In the genomic region with DNA sequence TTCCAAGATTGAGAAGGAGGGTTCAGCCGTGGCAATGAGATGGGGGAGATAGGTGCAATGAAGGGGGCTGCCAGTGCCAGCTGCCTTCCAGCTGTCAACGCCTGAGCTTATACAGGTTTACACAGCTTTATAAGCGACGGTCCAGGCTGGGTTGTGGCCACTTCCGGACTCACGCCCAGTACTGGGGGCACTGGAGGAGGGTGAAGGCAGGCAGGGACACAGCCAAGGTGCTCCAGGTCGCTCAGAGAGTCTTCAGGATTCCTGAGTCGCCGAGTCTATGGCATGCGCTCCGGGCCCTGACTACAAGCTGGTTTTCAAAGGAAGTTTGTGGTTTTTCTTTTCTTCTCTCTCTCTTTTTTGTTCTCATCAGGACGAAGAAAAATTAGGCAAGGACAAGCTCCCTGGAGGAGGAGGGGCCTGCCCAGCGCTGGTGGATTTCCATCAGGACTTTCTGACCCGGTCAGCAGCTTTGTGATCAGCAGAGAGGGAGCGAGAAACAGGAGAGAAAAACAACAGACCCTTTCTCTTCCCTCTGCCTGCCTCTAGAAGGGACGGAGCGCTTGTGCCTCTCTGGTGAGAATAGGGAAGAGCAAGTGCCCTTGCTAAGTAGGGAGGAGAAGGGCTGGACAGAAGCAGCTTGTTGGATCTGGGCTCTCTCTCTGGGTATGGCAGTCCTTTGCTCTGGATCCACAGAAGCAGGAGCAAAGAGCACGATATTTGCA, we compare ENCODE assay signal across 1 cellular context.
TF ChIP-seq lines count a peak whose summit lies in the region.

MINDY1 (minus strand) TSS at position 572 of the 722 bp plus-strand sequence. CDS start 4,285 bp downstream, outside the sequence.

TF ChIP-seq in GM12878, 131 proteins besides CTCF, POLR2A, EP300 and RAD21 (continued from another document and continues in another):
- TF ChIP-seq, protein P1, sequence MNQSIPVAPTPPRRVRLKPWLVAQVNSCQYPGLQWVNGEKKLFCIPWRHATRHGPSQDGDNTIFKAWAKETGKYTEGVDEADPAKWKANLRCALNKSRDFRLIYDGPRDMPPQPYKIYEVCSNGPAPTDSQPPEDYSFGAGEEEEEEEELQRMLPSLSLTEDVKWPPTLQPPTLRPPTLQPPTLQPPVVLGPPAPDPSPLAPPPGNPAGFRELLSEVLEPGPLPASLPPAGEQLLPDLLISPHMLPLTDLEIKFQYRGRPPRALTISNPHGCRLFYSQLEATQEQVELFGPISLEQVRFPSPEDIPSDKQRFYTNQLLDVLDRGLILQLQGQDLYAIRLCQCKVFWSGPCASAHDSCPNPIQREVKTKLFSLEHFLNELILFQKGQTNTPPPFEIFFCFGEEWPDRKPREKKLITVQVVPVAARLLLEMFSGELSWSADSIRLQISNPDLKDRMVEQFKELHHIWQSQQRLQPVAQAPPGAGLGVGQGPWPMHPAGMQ (IDR thresholded peaks at IDR 0.05; ENCODE audit: borderline replicate concordance): no peak
- no peak for TF ChIP-seq SMC3 (IDR thresholded peaks at IDR 0.05; ENCODE audit: borderline replicate concordance, low read length)
- TF ChIP-seq TCF12 (IDR thresholded peaks at IDR 0.05; ENCODE audit: low read depth, low read length): 0 out of 2 replicates have a peak, but pooled peaks have one; percentile 26
- no peak for TF ChIP-seq KAT2A (conservative IDR thresholded peaks at IDR 0.05; ENCODE audit: control insufficient read depth, low read depth, low read length)
- TF ChIP-seq SPI1 (IDR thresholded peaks at IDR 0.05; ENCODE audit: borderline replicate concordance, insufficient read depth, low read depth, low read length): peak; percentile 24; the same call in 1 of the 2 replicates
- TF ChIP-seq POLR2AphosphoS2 (IDR thresholded peaks at IDR 0.05; ENCODE audit: low read depth, low read length): no peak
- no peak for TF ChIP-seq IRF4 (IDR thresholded peaks at IDR 0.05; ENCODE audit: low read depth, low read length)
- peak; percentile 63 for TF ChIP-seq IKZF1 (conservative IDR thresholded peaks at IDR 0.05)
- TF ChIP-seq HCFC1 (IDR thresholded peaks at IDR 0.05; ENCODE audit: low read length): no peak
- no peak for TF ChIP-seq YY1 (IDR thresholded peaks at IDR 0.05; ENCODE audit: low read depth, low read length)
- no peak for TF ChIP-seq ATF3 (IDR thresholded peaks at IDR 0.05; ENCODE audit: borderline replicate concordance, extremely low read depth, low read depth, low read length)
- no peak for TF ChIP-seq RCOR1 (conservative IDR thresholded peaks at IDR 0.05; ENCODE audit: low read depth, low read length)
- no peak for TF ChIP-seq SMARCA5 (IDR thresholded peaks at IDR 0.05)
- TF ChIP-seq JUND (IDR thresholded peaks at IDR 0.05; ENCODE audit: low read depth, low read length): no peak
- no peak for TF ChIP-seq SREBF1 (IDR thresholded peaks at IDR 0.05; ENCODE audit: low read length)
- no peak for TF ChIP-seq PML (IDR thresholded peaks at IDR 0.05; ENCODE audit: low read length)
- 0 out of 2 replicates have a peak, but pooled peaks have one; percentile 61 for TF ChIP-seq ZNF207 (IDR thresholded peaks at IDR 0.05; ENCODE audit: borderline replicate concordance)
- TF ChIP-seq, protein P2, sequence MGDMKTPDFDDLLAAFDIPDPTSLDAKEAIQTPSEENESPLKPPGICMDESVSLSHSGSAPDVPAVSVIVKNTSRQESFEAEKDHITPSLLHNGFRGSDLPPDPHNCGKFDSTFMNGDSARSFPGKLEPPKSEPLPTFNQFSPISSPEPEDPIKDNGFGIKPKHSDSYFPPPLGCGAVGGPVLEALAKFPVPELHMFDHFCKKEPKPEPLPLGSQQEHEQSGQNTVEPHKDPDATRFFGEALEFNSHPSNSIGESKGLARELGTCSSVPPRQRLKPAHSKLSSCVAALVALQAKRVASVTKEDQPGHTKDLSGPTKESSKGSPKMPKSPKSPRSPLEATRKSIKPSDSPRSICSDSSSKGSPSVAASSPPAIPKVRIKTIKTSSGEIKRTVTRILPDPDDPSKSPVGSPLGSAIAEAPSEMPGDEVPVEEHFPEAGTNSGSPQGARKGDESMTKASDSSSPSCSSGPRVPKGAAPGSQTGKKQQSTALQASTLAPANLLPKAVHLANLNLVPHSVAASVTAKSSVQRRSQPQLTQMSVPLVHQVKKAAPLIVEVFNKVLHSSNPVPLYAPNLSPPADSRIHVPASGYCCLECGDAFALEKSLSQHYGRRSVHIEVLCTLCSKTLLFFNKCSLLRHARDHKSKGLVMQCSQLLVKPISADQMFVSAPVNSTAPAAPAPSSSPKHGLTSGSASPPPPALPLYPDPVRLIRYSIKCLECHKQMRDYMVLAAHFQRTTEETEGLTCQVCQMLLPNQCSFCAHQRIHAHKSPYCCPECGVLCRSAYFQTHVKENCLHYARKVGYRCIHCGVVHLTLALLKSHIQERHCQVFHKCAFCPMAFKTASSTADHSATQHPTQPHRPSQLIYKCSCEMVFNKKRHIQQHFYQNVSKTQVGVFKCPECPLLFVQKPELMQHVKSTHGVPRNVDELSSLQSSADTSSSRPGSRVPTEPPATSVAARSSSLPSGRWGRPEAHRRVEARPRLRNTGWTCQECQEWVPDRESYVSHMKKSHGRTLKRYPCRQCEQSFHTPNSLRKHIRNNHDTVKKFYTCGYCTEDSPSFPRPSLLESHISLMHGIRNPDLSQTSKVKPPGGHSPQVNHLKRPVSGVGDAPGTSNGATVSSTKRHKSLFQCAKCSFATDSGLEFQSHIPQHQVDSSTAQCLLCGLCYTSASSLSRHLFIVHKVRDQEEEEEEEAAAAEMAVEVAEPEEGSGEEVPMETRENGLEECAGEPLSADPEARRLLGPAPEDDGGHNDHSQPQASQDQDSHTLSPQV (IDR thresholded peaks at IDR 0.05): no peak
- no peak for TF ChIP-seq E4F1 (IDR thresholded peaks at IDR 0.05; ENCODE audit: borderline replicate concordance, partially characterized antibody)
- no peak for TF ChIP-seq BCLAF1 (IDR thresholded peaks at IDR 0.05)
- peak; percentile 55 to 64 for TF ChIP-seq IKZF2 (IDR thresholded peaks at IDR 0.05)
- TF ChIP-seq RFX5 (IDR thresholded peaks at IDR 0.05; ENCODE audit: low read depth, low read length): no peak
- peak; percentile 62 for TF ChIP-seq RB1 (IDR thresholded peaks at IDR 0.05; ENCODE audit: borderline replicate concordance)
- TF ChIP-seq ZNF217 (IDR thresholded peaks at IDR 0.05): no peak
- TF ChIP-seq SIX5 (IDR thresholded peaks at IDR 0.05; ENCODE audit: low read depth, low read length, severe bottlenecking): no peak
- no peak for TF ChIP-seq ZBTB4 (CRISPR knock-in tag; IDR thresholded peaks at IDR 0.05)
- no peak for TF ChIP-seq MEF2B (IDR thresholded peaks at IDR 0.05; ENCODE audit: partially characterized antibody, poor library complexity, severe bottlenecking)
- peak; percentile 76 for TF ChIP-seq RUNX3 (IDR thresholded peaks at IDR 0.05; ENCODE audit: low read length)
- no peak for TF ChIP-seq SKIL (IDR thresholded peaks at IDR 0.05; ENCODE audit: low read depth, poor library complexity, severe bottlenecking)
- no peak for TF ChIP-seq STAT3 (IDR thresholded peaks at IDR 0.05; ENCODE audit: low read depth, low read length)
- TF ChIP-seq PAX8 (IDR thresholded peaks at IDR 0.05): no peak
- TF ChIP-seq ZNF384 (IDR thresholded peaks at IDR 0.05; ENCODE audit: borderline replicate concordance, low read depth, low read length): no peak
- TF ChIP-seq RAD51 (IDR thresholded peaks at IDR 0.05): no peak
- TF ChIP-seq EED (IDR thresholded peaks at IDR 0.05; ENCODE audit: low read depth): no peak; the same call in 1 of the 2 replicates
- no peak for TF ChIP-seq NFIC (IDR thresholded peaks at IDR 0.05; ENCODE audit: low read depth, low read length)
- no peak for TF ChIP-seq EGR1 (IDR thresholded peaks at IDR 0.05; ENCODE audit: borderline replicate concordance in 1 of 2, low read depth in 2 of 2, low read length in 2 of 2)
- no peak for TF ChIP-seq CHD1 (IDR thresholded peaks at IDR 0.05; ENCODE audit: low read depth, low read length)
- TF ChIP-seq ZSCAN29 (IDR thresholded peaks at IDR 0.05): no peak
